11 cellular contexts compared by ENCODE assay signal in genomic region chr20:3047486-3048419, GRCh38. TPM values are rescaled to one million over a fixed set of nuclear protein-coding genes. Genes with fewer than 3 reads are reported as not detected.
A peak's percentile ranks its signal among the peaks of the same experiment; 100 is the strongest.
DNase-seq lines count a peak whose midpoint lies in the region; ATAC-seq, FAIRE-seq and TF ChIP-seq lines count a peak whose summit lies in the region.
"Had no signal": no experiment of that assay in that cellular context is flagged by ENCODE, and none has a peak within 500 bp of the region (broad histone marks: within the 10 kb centered on the region; RNA-seq: fewer than 3 reads in every experiment).

No MANE protein-coding gene starts in this region.

- no peaks in the 10 kb centered on the region for H3F3A ChIP-seq in Loucy (ENCODE audit: low read depth)

- H3K36me3 ChIP-seq in Loucy (ENCODE audit: insufficient read depth, low read length): peaks cover 21% of the 10 kb centered on the region; the same call in 1 of the 2 replicates
- peaks cover 13% of the 10 kb centered on the region for H3K36me3 ChIP-seq in astrocyte (ENCODE audit: insufficient read depth, low read length)
- peaks cover 25% of the 10 kb centered on the region for H3K36me3 ChIP-seq in neuron (ENCODE audit: insufficient read depth, low read length)

- no peak for TF ChIP-seq CTCF in Loucy (conservative IDR thresholded peaks at IDR 0.05; ENCODE audit: low read length)
- TF ChIP-seq CTCF in astrocyte (IDR thresholded peaks at IDR 0.05; ENCODE audit: insufficient read depth, low read depth, low read length): no peak

- no peaks in the 10 kb centered on the region for H3K27me3 Mint-ChIP-seq in T-helper 1 cell treated with Interleukin-12 subunit alpha and Interleukin-12 subunit beta and Interleukin-4 antibody, amounts not matched to agents 30 μg/mL and 1 μg/mL, for 36 hours (ENCODE audit: low read depth)
- H3K27me3 Mint-ChIP-seq in astrocyte (ENCODE audit: low read depth, unreplicated experiment): no peaks in the 10 kb centered on the region

- DNase-seq in T-helper 1 cell: no peak
- no peak for DNase-seq in astrocyte (ENCODE audit: low read depth)
- DNase-seq in SW 1271 (lab: John Stamatoyannopoulos, UW): no peak
- DNase-seq in central memory CD4-positive, alpha-beta T cell: no peak
- DNase-seq: effector CD4-positive, alpha-beta T cell; testis had no signal

- H3K4me3 Mint-ChIP-seq in T-helper 1 cell treated with Interleukin-12 subunit alpha and Interleukin-12 subunit beta and Interleukin-4 antibody, amounts not matched to agents 30 μg/mL and 1 μg/mL, for 36 hours: peak overlapping the region; percentile 42
- H3K4me3 Mint-ChIP-seq in astrocyte (ENCODE audit: unreplicated experiment): peak overlapping the region; percentile 90

- H3K9me3 ChIP-seq in Loucy (ENCODE audit: insufficient read depth, low read depth, low read length): no peaks in the 10 kb centered on the region
- no peaks in the 10 kb centered on the region for H3K9me3 ChIP-seq in astrocyte (ENCODE audit: insufficient read depth, low read depth, low read length)
- H3K9me3 ChIP-seq in neuron (ENCODE audit: low read length): no peaks in the 10 kb centered on the region
- H3K9me3 ChIP-seq: SJSA1, testis had no signal

- no peaks in the 10 kb centered on the region for H3K9me2 ChIP-seq in Loucy (replicated peaks; ENCODE audit: low read depth, low read length)

- H3K27ac ChIP-seq in astrocyte (ENCODE audit: low read depth, low read length): no peak overlapping the region
- H3K27ac ChIP-seq: SJSA1, testis had no signal

- peaks cover 22% of the 10 kb centered on the region for H3K4me1 Mint-ChIP-seq in T-helper 1 cell treated with Interleukin-12 subunit alpha and Interleukin-12 subunit beta and Interleukin-4 antibody, amounts not matched to agents 30 μg/mL and 1 μg/mL, for 36 hours (ENCODE audit: low read depth)
- peaks cover 8% of the 10 kb centered on the region for H3K4me1 Mint-ChIP-seq in astrocyte (ENCODE audit: low read depth, unreplicated experiment)

- no peak for FAIRE-seq in astrocyte (lab: Jason Lieb, UNC)

- no peak for ATAC-seq in HG03342 (IDR thresholded peaks at IDR 0.05; ENCODE audit: unreplicated experiment)

- H3K27ac Mint-ChIP-seq in T-helper 1 cell treated with Interleukin-12 subunit alpha and Interleukin-12 subunit beta and Interleukin-4 antibody, amounts not matched to agents 30 μg/mL and 1 μg/mL, for 36 hours: no peak overlapping the region
- H3K27ac Mint-ChIP-seq in astrocyte (ENCODE audit: unreplicated experiment): no peak overlapping the region

- peaks cover 5% of the 10 kb centered on the region for H3K27me3 ChIP-seq in Loucy (ENCODE audit: insufficient read depth, low read length, poor library complexity, severe bottlenecking)
- H3K27me3 ChIP-seq in astrocyte (ENCODE audit: insufficient read depth, low read length): no peaks in the 10 kb centered on the region
- no peaks in the 10 kb centered on the region for H3K27me3 ChIP-seq in neuron (ENCODE audit: insufficient read depth, low read length)
- H3K27me3 ChIP-seq: SJSA1, testis had no signal

- H4K20me1 ChIP-seq in Loucy (ENCODE audit: insufficient read depth, low read length, poor library complexity, severe bottlenecking) (peaks cover 21% of the 10 kb centered on the region), astrocyte (ENCODE audit: insufficient read depth, low read length) (peaks cover 5% of the 10 kb centered on the region)

- H3K4me2 ChIP-seq in Loucy (ENCODE audit: low read depth, low read length, poor library complexity, severe bottlenecking) (peak overlapping the region; percentile 89), astrocyte (ENCODE audit: low read length) (no peak overlapping the region)

- H3K9me3 Mint-ChIP-seq in T-helper 1 cell treated with Interleukin-12 subunit alpha and Interleukin-12 subunit beta and Interleukin-4 antibody, amounts not matched to agents 30 μg/mL and 1 μg/mL, for 36 hours: no peaks in the 10 kb centered on the region
- no peaks in the 10 kb centered on the region for H3K9me3 Mint-ChIP-seq in astrocyte (ENCODE audit: unreplicated experiment)

- peaks cover 30% of the 10 kb centered on the region for H3K79me2 ChIP-seq in Loucy (ENCODE audit: insufficient read depth, low read length)
- H3K79me2 ChIP-seq in astrocyte (ENCODE audit: insufficient read depth, low read length): peaks cover 10% of the 10 kb centered on the region

- H3K4me1 ChIP-seq in Loucy (ENCODE audit: insufficient read depth, low read length, poor library complexity, severe bottlenecking): peaks cover 18% of the 10 kb centered on the region
- peaks cover 9% of the 10 kb centered on the region for H3K4me1 ChIP-seq in astrocyte (ENCODE audit: insufficient read depth, low read length)
- peaks cover 11% of the 10 kb centered on the region for H3K4me1 ChIP-seq in neuron (ENCODE audit: insufficient read depth, low read length)
- H3K4me1 ChIP-seq: testis had no signal

- H3K9ac ChIP-seq in Loucy (ENCODE audit: low read depth, low read length, poor library complexity, severe bottlenecking) (peak overlapping the region; percentile 88), astrocyte (ENCODE audit: low read length) (no peak overlapping the region)

- no peak overlapping the region for H2AFZ ChIP-seq in Loucy (ENCODE audit: low read length)
- H2AFZ ChIP-seq in astrocyte (ENCODE audit: low read depth, low read length): no peak overlapping the region
- H2AFZ ChIP-seq in neuron (ENCODE audit: low read depth, low read length): no peak overlapping the region

- H3K4me3 ChIP-seq in Loucy (ENCODE audit: low read length, poor library complexity, severe bottlenecking): peak overlapping the region; percentile 93
- H3K4me3 ChIP-seq in astrocyte (ENCODE audit: insufficient read depth, low read depth, low read length): no peak overlapping the region
- peak overlapping the region; percentile 13 for H3K4me3 ChIP-seq in neuron (ENCODE audit: low read length)

- H3K36me3 Mint-ChIP-seq in T-helper 1 cell treated with Interleukin-12 subunit alpha and Interleukin-12 subunit beta and Interleukin-4 antibody, amounts not matched to agents 30 μg/mL and 1 μg/mL, for 36 hours (ENCODE audit: low read depth): peaks cover 17% of the 10 kb centered on the region
- peaks cover 17% of the 10 kb centered on the region for H3K36me3 Mint-ChIP-seq in astrocyte (ENCODE audit: low read depth, unreplicated experiment)

RNA-seq across cellular contexts. Expression of gene MRPS26, which starts 1.9 kb away (rescaled TPM):
- 27.3 and 29.0 TPM in 2 replicates for total RNA-seq in astrocyte

RNA-seq across cellular contexts. Expression of gene GNRH2, which starts 4.3 kb away (rescaled TPM):
- total RNA-seq in astrocyte: 0.89 and 1.4 TPM in 2 replicates
- total RNA-seq: SJSA1, testis had no signal

RNA-seq across cellular contexts. Expression of gene OXT, which starts 23.7 kb away (rescaled TPM):
- not detected in 2 replicates for total RNA-seq in astrocyte
- total RNA-seq: SJSA1 had no signal

RNA-seq across cellular contexts. Expression of gene AVP, which starts 36.8 kb away (rescaled TPM):
- not detected in 2 replicates for total RNA-seq in astrocyte
- total RNA-seq: SJSA1 had no signal
